In the genomic region with DNA sequence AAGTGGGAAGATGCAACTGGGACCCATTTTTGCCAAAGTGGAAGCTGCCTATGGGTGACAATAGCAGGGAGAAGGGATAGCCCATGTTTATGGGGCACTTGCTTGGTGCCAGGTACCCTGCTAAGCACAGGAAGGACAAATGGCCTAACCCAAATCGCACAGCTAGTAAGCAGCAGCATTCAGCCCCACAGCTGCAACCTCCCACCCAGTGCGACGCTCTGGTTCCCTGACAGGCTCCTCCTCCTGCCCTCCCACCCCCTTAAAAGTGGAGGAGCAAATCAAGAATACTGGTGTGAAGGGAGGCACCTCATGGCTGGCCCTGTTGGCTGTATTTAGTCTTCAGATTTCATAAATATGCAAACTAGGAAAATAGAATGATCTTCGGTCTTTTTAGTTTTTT, we compare ENCODE assay signal across 22 cellular contexts.
"Had no signal": no experiment of that assay in that cellular context is flagged by ENCODE, and none has a peak within 500 bp of the region (broad histone marks: within the 10 kb centered on the region; RNA-seq: fewer than 3 reads in every experiment).

No MANE protein-coding gene starts in this region.

- H3K27ac ChIP-seq: colonic mucosa, foreskin keratinocyte, neural progenitor cell, right atrium auricular region, sigmoid colon, skin epidermis, suprapubic skin, thyroid gland, uterus had no signal

- DNase-seq: colonic mucosa; dermis blood vessel endothelial cell; effector CD4-positive, alpha-beta T cell; endodermal cell; erythroblast; foreskin keratinocyte; kidney; left cardiac atrium; left ventricle myocardium superior; nucleus accumbens; ovary; sigmoid colon; stimulated activated CD4-positive, alpha-beta T cell treated with anti-CD3 and anti-CD28 coated beads, Interleukin-12 subunit alpha, Interleukin-12 subunit beta, amount 100 ng/mL, for 4 hours; stimulated activated naive CD4-positive, alpha-beta T cell treated with Interleukin-2 at 50 U/mL for 16 hours; thyroid gland; upper lobe of left lung; uterus had no signal

- H3K4me3 ChIP-seq: colonic mucosa, neural progenitor cell, ovary, right atrium auricular region, sigmoid colon, skin epidermis, suprapubic skin, thyroid gland, upper lobe of left lung, uterus had no signal

- H3K9ac ChIP-seq: neural progenitor cell had no signal

- H2AFZ ChIP-seq: neural progenitor cell had no signal

- H3K36me3 ChIP-seq: colonic mucosa, neural progenitor cell, ovary, sigmoid colon, suprapubic skin, thyroid gland, upper lobe of left lung, uterus had no signal

- H3K4me2 ChIP-seq: neural progenitor cell had no signal

- H3K9me3 ChIP-seq: colonic mucosa, ovary, right atrium auricular region, sigmoid colon, suprapubic skin, thyroid gland, upper lobe of left lung, uterus had no signal

- H3K27me3 ChIP-seq: colonic mucosa, foreskin keratinocyte, neural progenitor cell, ovary, right atrium auricular region, sigmoid colon, suprapubic skin, thyroid gland, upper lobe of left lung, uterus had no signal

- ATAC-seq: foreskin keratinocyte; left cardiac atrium; left ventricle myocardium superior; natural killer cell treated with Interleukin-12 subunit alpha and Interleukin-12 subunit beta and Interleukin-15 and Interleukin-18, amount 100 ng/mL, for 72 hours had no signal

- H3K4me1 ChIP-seq: colonic mucosa, foreskin keratinocyte, thyroid gland, uterus had no signal
